Comparison of ENCODE assay signal across 7 cellular contexts in genomic region chr17:37147301-37147812, GRCh38.
DNase-seq lines count a peak whose midpoint lies in the region; ATAC-seq and TF ChIP-seq lines count a peak whose summit lies in the region.

No MANE protein-coding gene starts in this region.

- H3K36me3 Mint-ChIP-seq in activated CD8-positive, alpha-beta T cell treated with anti-CD3 and anti-CD28 coated beads, Interleukin-2, amount 10 ng/mL, durations not matched to agents 7 days and 5 days (ENCODE audit: low read depth) = peaks cover 27% of the 10 kb centered on the region
- H3K36me3 Mint-ChIP-seq in nephron progenitor cell (ENCODE audit: low read depth) = peaks cover 43% of the 10 kb centered on the region
- peaks cover 18% of the 10 kb centered on the region for H3K36me3 Mint-ChIP-seq in osteocyte (ENCODE audit: unreplicated experiment)

- peak; percentile 73 for ATAC-seq in GM18858 (IDR thresholded peaks at IDR 0.05; ENCODE audit: unreplicated experiment)
- ATAC-seq in HG03045 (IDR thresholded peaks at IDR 0.05; ENCODE audit: unreplicated experiment) = peak; percentile 53
- ATAC-seq in activated CD8-positive, alpha-beta T cell treated with anti-CD3 and anti-CD28 coated beads, Interleukin-2, amount 10 ng/mL, durations not matched to agents 7 days and 5 days = peak; percentile 53
- no peak for ATAC-seq in HG02970 (IDR thresholded peaks at IDR 0.05; ENCODE audit: low FRiP score, unreplicated experiment)

- CTCF ChIA-PET in activated CD8-positive, alpha-beta T cell treated with anti-CD3 and anti-CD28 coated beads, Interleukin-2, amount 10 ng/mL, durations not matched to agents 7 days and 5 days (lab: Charles Lee) = interaction anchor here (1.4 to 1.8 kb wide), 2 partner anchors 15 to 93 kb away, joined by 3 to 6 read pairs; no protein-coding TSS in a partner anchor

- H3K27me3 Mint-ChIP-seq in activated CD8-positive, alpha-beta T cell treated with anti-CD3 and anti-CD28 coated beads, Interleukin-2, amount 10 ng/mL, durations not matched to agents 7 days and 5 days (ENCODE audit: low read depth) = no peaks in the 10 kb centered on the region
- H3K27me3 Mint-ChIP-seq in nephron progenitor cell (ENCODE audit: low read depth, poor library complexity) (no peaks in the 10 kb centered on the region), osteocyte (ENCODE audit: unreplicated experiment) (no peaks in the 10 kb centered on the region)

- H3K27ac Mint-ChIP-seq in activated CD8-positive, alpha-beta T cell treated with anti-CD3 and anti-CD28 coated beads, Interleukin-2, amount 10 ng/mL, durations not matched to agents 7 days and 5 days = peak overlapping the region; percentile 34
- peak overlapping the region; percentile 74 for H3K27ac Mint-ChIP-seq in nephron progenitor cell
- no peak overlapping the region for H3K27ac Mint-ChIP-seq in osteocyte (ENCODE audit: unreplicated experiment)

- no peak overlapping the region for H3K4me3 Mint-ChIP-seq in activated CD8-positive, alpha-beta T cell treated with anti-CD3 and anti-CD28 coated beads, Interleukin-2, amount 10 ng/mL, durations not matched to agents 7 days and 5 days
- H3K4me3 Mint-ChIP-seq in nephron progenitor cell (peak overlapping the region; percentile 3), osteocyte (ENCODE audit: unreplicated experiment) (no peak overlapping the region)

- no peak for DNase-seq in activated CD8-positive, alpha-beta T cell treated with anti-CD3 and anti-CD28 coated beads, Interleukin-2, amount 10 ng/mL, durations not matched to agents 7 days and 5 days
- no peak for DNase-seq in nephron progenitor cell
- DNase-seq in osteocyte (ENCODE audit: extremely low spot score, unreplicated experiment) = no peak
- no peak for DNase-seq in NCI-H774 (lab: John Stamatoyannopoulos, UW)

- peaks cover 8% of the 10 kb centered on the region for H3K4me1 Mint-ChIP-seq in activated CD8-positive, alpha-beta T cell treated with anti-CD3 and anti-CD28 coated beads, Interleukin-2, amount 10 ng/mL, durations not matched to agents 7 days and 5 days (ENCODE audit: low read depth)
- peaks cover 55% of the 10 kb centered on the region for H3K4me1 Mint-ChIP-seq in nephron progenitor cell
- H3K4me1 Mint-ChIP-seq in osteocyte (ENCODE audit: unreplicated experiment) = peaks cover 14% of the 10 kb centered on the region

- no peaks in the 10 kb centered on the region for H3K9me3 Mint-ChIP-seq in activated CD8-positive, alpha-beta T cell treated with anti-CD3 and anti-CD28 coated beads, Interleukin-2, amount 10 ng/mL, durations not matched to agents 7 days and 5 days (ENCODE audit: insufficient read depth)
- H3K9me3 Mint-ChIP-seq in nephron progenitor cell (no peaks in the 10 kb centered on the region), osteocyte (ENCODE audit: unreplicated experiment) (no peaks in the 10 kb centered on the region)

- TF ChIP-seq CTCF in nephron progenitor cell (IDR thresholded peaks at IDR 0.05) (no peak), osteocyte (IDR thresholded peaks at IDR 0.05) (no peak)

- POLR2A ChIA-PET in activated CD8-positive, alpha-beta T cell treated with anti-CD3 and anti-CD28 coated beads, Interleukin-2, amount 10 ng/mL, durations not matched to agents 7 days and 5 days (lab: Charles Lee) = no interaction called here
